2 cellular contexts compared by ENCODE assay signal in the genomic region with DNA sequence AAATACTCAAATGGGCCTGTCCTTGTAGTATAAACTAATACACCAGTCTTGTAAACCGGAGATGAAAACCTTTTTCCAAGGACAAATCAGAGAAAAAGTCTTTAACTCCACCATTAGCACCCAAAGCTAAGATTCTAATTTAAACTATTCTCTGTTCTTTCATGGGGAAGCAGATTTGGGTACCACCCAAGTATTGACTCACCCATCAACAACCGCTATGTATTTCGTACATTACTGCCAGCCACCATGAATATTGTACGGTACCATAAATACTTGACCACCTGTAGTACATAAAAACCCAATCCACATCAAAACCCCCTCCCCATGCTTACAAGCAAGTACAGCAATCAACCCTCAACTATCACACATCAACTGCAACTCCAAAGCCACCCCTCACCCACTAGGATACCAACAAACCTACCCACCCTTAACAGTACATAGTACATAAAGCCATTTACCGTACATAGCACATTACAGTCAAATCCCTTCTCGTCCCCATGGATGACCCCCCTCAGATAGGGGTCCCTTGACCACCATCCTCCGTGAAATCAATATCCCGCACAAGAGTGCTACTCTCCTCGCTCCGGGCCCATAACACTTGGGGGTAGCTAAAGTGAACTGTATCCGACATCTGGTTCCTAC.
A peak's percentile ranks its signal among the peaks of the same experiment; 100 is the strongest.
TF ChIP-seq lines count a peak whose summit lies in the region.

No MANE protein-coding gene starts in this region.

TF ChIP-seq in HepG2, 621 proteins besides CTCF, POLR2A, EP300 and RAD21:
- no peak for TF ChIP-seq GATAD2A (CRISPR knock-in tag; IDR thresholded peaks at IDR 0.05)
- peak; percentile 98 for TF ChIP-seq HNRNPH1 (optimal IDR thresholded peaks at IDR 0.05; ENCODE audit: low read depth, low read length)
- TF ChIP-seq ZBTB42 (CRISPR knock-in tag; IDR thresholded peaks at IDR 0.05) = no peak
- TF ChIP-seq TEAD3 (CRISPR knock-in tag; optimal IDR thresholded peaks at IDR 0.05; ENCODE audit: borderline replicate concordance) = peak; percentile 78
- peak; percentile 100 for TF ChIP-seq PCBP2 (optimal IDR thresholded peaks at IDR 0.05; ENCODE audit: low read depth, low read length, poor library complexity, severe bottlenecking)
- no peak for TF ChIP-seq LCORL (IDR thresholded peaks at IDR 0.05)
- no peak for TF ChIP-seq LCORL (CRISPR knock-in tag; IDR thresholded peaks at IDR 0.05)
- TF ChIP-seq RBM22 (optimal IDR thresholded peaks at IDR 0.05; ENCODE audit: low read length) = peak; percentile 100
- TF ChIP-seq CCAR2 (optimal IDR thresholded peaks at IDR 0.05; ENCODE audit: low read depth, low read length) = peak; percentile 100
- TF ChIP-seq SMARCE1 (IDR thresholded peaks at IDR 0.05; ENCODE audit: borderline replicate concordance) = no peak
- peak; percentile 100 for TF ChIP-seq XRCC5 (optimal IDR thresholded peaks at IDR 0.05; ENCODE audit: low read length)

TF ChIP-seq in K562, 482 proteins besides CTCF, POLR2A, EP300 and RAD21:
- TF ChIP-seq TBP (optimal IDR thresholded peaks at IDR 0.05; ENCODE audit: low read depth, low read length) (peak; percentile 87), HNRNPH1 (optimal IDR thresholded peaks at IDR 0.05; ENCODE audit: low read depth, low read length) (peak; percentile 74), SRSF7 (optimal IDR thresholded peaks at IDR 0.05; ENCODE audit: low read depth, low read length) (peak; percentile 99), RB1 (IDR thresholded peaks at IDR 0.05; ENCODE audit: low read depth) (no peak)
